Comparison of ENCODE assay signal across 22 cellular contexts in genomic region chr7:30150711-30151110, GRCh38. TPM values are rescaled to one million over a fixed set of nuclear protein-coding genes. Genes with fewer than 3 reads are reported as not detected.
A peak's percentile ranks its signal among the peaks of the same experiment; 100 is the strongest.
DNase-seq lines count a peak whose midpoint lies in the region; ATAC-seq, FAIRE-seq and TF ChIP-seq lines count a peak whose summit lies in the region.
"Had no signal": no experiment of that assay in that cellular context is flagged by ENCODE, and none has a peak within 500 bp of the region (broad histone marks: within the 10 kb centered on the region; RNA-seq: fewer than 3 reads in every experiment).

No MANE protein-coding gene starts in this region.

- H3K4me3 ChIP-seq in HepG2 (replicated peaks in 1 of 3; ENCODE audit: insufficient read depth in 1 of 3, low read depth in 2 of 3, low read length in 3 of 3) = no peak overlapping the region
- H3K4me3 ChIP-seq in right lobe of liver = no peak overlapping the region
- H3K4me3 ChIP-seq in K562 = no peak overlapping the region
- no peak overlapping the region for H3K4me3 ChIP-seq in dorsolateral prefrontal cortex
- H3K4me3 ChIP-seq in subcutaneous abdominal adipose tissue (ENCODE audit: low read depth in 1 of 5, low read length in 5 of 5) = no peak overlapping the region
- H3K4me3 ChIP-seq in GM23248 = no peak overlapping the region
- no peak overlapping the region for H3K4me3 ChIP-seq in lower lobe of right lung
- H3K4me3 ChIP-seq: A549 had no signal

- no peaks in the 10 kb centered on the region for H3K9me2 ChIP-seq in GM23248 (ENCODE audit: insufficient read depth)

- no peaks in the 10 kb centered on the region for H3F3A ChIP-seq in GM23248 (ENCODE audit: insufficient read depth)

- BruUV-seq in HepG2 (replicated peaks; lab: Mats Ljungman, UMichigan) (no TSS peak), K562 (replicated peaks; lab: Mats Ljungman, UMichigan) (no TSS peak)

- ATAC-seq in HepG2 = no peak
- no peak for ATAC-seq in right lobe of liver
- no peak for ATAC-seq in K562
- no peak for ATAC-seq in lower lobe of right lung
- ATAC-seq: A549; CD8-positive, alpha-beta T cell had no signal

- H2AFZ ChIP-seq in HepG2 (ENCODE audit: low read length) = no peak overlapping the region
- no peak overlapping the region for H2AFZ ChIP-seq in K562 (ENCODE audit: low read depth, low read length)
- no peak overlapping the region for H2AFZ ChIP-seq in GM23248

- H3K9me3 ChIP-seq in HepG2 (ENCODE audit: low read length) (no peaks in the 10 kb centered on the region), right lobe of liver (no peaks in the 10 kb centered on the region), K562 (replicated peaks; ENCODE audit: control insufficient read depth, insufficient read depth, low read depth, low read length) (no peaks in the 10 kb centered on the region), subcutaneous abdominal adipose tissue (ENCODE audit: control insufficient read depth in 5 of 5, low read length in 5 of 5) (no peaks in the 10 kb centered on the region), GM23248 (ENCODE audit: low read depth) (no peaks in the 10 kb centered on the region), lower lobe of right lung (no peaks in the 10 kb centered on the region)
- H3K9me3 ChIP-seq: A549, Caco-2 had no signal

- POLR2A ChIA-PET in HepG2 (lab: Yijun Ruan, JAX) = no interaction called here
- POLR2A ChIA-PET in K562 (lab: Yijun Ruan, JAX) = no interaction called here

- no peaks in the 10 kb centered on the region for H4K20me1 ChIP-seq in HepG2 (ENCODE audit: insufficient read depth, low read length)
- no peaks in the 10 kb centered on the region for H4K20me1 ChIP-seq in K562 (replicated peaks; ENCODE audit: control insufficient read depth, insufficient read depth, low read length)
- no peaks in the 10 kb centered on the region for H4K20me1 ChIP-seq in GM23248 (ENCODE audit: insufficient read depth)

- peaks cover 0 to 18% of the 10 kb centered on the region in 2 experiments; a peak in 1 of 5 replicates for H3K36me3 ChIP-seq in HepG2 (replicated peaks in 1 of 2; ENCODE audit: control insufficient read depth in 1 of 2, insufficient read depth in 2 of 2, low read length in 2 of 2)
- H3K36me3 ChIP-seq in right lobe of liver = no peaks in the 10 kb centered on the region
- H3K36me3 ChIP-seq in K562 (ENCODE audit: control insufficient read depth, insufficient read depth, low read length) = peaks cover 3% of the 10 kb centered on the region; the same call in 1 of the 3 replicates
- peaks cover 11 to 73% (median 63%) of the 10 kb centered on the region in 5 donors for H3K36me3 ChIP-seq in subcutaneous abdominal adipose tissue (ENCODE audit: control insufficient read depth in 5 of 5, insufficient read depth in 5 of 5, low read length in 5 of 5)
- no peaks in the 10 kb centered on the region; the same call in 1 of the 2 replicates for H3K36me3 ChIP-seq in GM23248 (ENCODE audit: low read depth)
- H3K36me3 ChIP-seq in lower lobe of right lung = peaks cover 29% of the 10 kb centered on the region

- H3K9me3 Mint-ChIP-seq in CD14-positive monocyte = no peaks in the 10 kb centered on the region
- H3K9me3 Mint-ChIP-seq: CD4-positive, alpha-beta T cell; CD8-positive, alpha-beta T cell had no signal

- no peak for DNase-seq in HepG2 (ENCODE audit: low spot score)
- no peak for DNase-seq in right lobe of liver
- DNase-seq in K562 (ENCODE audit: extremely low read depth in 1 of 4, low spot score in 3 of 4) = no peak
- DNase-seq in dorsolateral prefrontal cortex = no peak
- DNase-seq in CD14-positive monocyte (ENCODE audit: low spot score) = no peak
- DNase-seq in GM23248 = no peak
- DNase-seq in lower lobe of right lung = no peak
- DNase-seq: AML-193; Caco-2; Calu3; CD4-positive, alpha-beta T cell; CD8-positive, alpha-beta T cell; DMS79 treated with DMSO at 0.1 percent for 48 hours; GF-D8 had no signal

- no peaks in the 10 kb centered on the region for H3K27me3 Mint-ChIP-seq in CD14-positive monocyte (ENCODE audit: low read depth in 3 of 3)
- H3K27me3 Mint-ChIP-seq: B cell; CD4-positive, alpha-beta T cell had no signal

- TF ChIP-seq POLR2A in HepG2 (IDR thresholded peaks at IDR 0.05; ENCODE audit: insufficient read depth in 1 of 2, low read depth in 2 of 2, low read length in 2 of 2) = no peak
- TF ChIP-seq POLR2A in right lobe of liver (IDR thresholded peaks at IDR 0.05) = no peak
- TF ChIP-seq POLR2A in K562 (conservative IDR thresholded peaks at IDR 0.05) = no peak

- H3K79me2 ChIP-seq in HepG2 (ENCODE audit: insufficient read depth, low read length) (no peaks in the 10 kb centered on the region), K562 (ENCODE audit: control insufficient read depth, insufficient read depth, low read length) (no peaks in the 10 kb centered on the region), GM23248 (ENCODE audit: insufficient read depth) (peaks cover 27% of the 10 kb centered on the region; the same call in 1 of the 2 replicates)

- WGBS in HepG2 (ENCODE audit: low lambda C conversion rate) = 100% methylated on average over 7 of the region's 7 CpGs
- 94% methylated on average over 4 of the region's 7 CpGs for WGBS in right lobe of liver (ENCODE audit: insufficient coverage, low coverage, low lambda C conversion rate, missing lambda C conversion rate)
- 80% methylated on average over 7 of the region's 7 CpGs for WGBS in K562 (ENCODE audit: insufficient coverage, low coverage, missing lambda C conversion rate)
- 84 to 85% methylated on average over 7 of the region's 7 CpGs for WGBS in GM23248 (ENCODE audit: low coverage in 1 of 2, low lambda C conversion rate in 2 of 2, missing lambda C conversion rate in 2 of 2), 2 experiments

- H3K4me1 ChIP-seq in HepG2 (ENCODE audit: insufficient read depth, low read length) (peaks cover 7% of the 10 kb centered on the region; the same call in 1 of the 2 replicates), right lobe of liver (no peaks in the 10 kb centered on the region), K562 (replicated peaks in 1 of 2; ENCODE audit: control insufficient read depth in 2 of 2, insufficient read depth in 2 of 2, low read length in 2 of 2) (peaks cover 22 to 52% of the 10 kb centered on the region in 2 experiments; a peak in 4 of 5 replicates), subcutaneous abdominal adipose tissue (ENCODE audit: control insufficient read depth in 5 of 5, insufficient read depth in 5 of 5, low read length in 5 of 5) (peaks cover 0 to 33% (median 27%) of the 10 kb centered on the region in 5 donors), GM23248 (ENCODE audit: insufficient read depth) (no peaks in the 10 kb centered on the region), lower lobe of right lung (peaks cover 8% of the 10 kb centered on the region)
- H3K4me1 ChIP-seq: A549, Caco-2 had no signal

- in situ Hi-C loops in HepG2 (cut with HindIII; ENCODE audit: extremely low pct_ligation_motif_present, low pct_unique_long_range_greater_than_20kb) = no loop called here
- in situ Hi-C loops in K562 (cut with MboI) = no loop called here
- in situ Hi-C loops in GM23248 (cut with MboI) = loop anchor here (25.0 kb wide), 1 partner anchor 262 kb away; no protein-coding TSS in a partner anchor

- peaks cover 12% of the 10 kb centered on the region for H3K4me1 Mint-ChIP-seq in CD14-positive monocyte
- H3K4me1 Mint-ChIP-seq: B cell had no signal

- H3K27ac Mint-ChIP-seq in CD14-positive monocyte = no peak overlapping the region
- H3K27ac Mint-ChIP-seq: B cell; CD4-positive, alpha-beta T cell; CD8-positive, alpha-beta T cell had no signal

- H3K27ac ChIP-seq in HepG2 (ENCODE audit: extremely low read length, insufficient read depth, low read length) = no peak overlapping the region
- no peak overlapping the region for H3K27ac ChIP-seq in right lobe of liver
- no peak overlapping the region for H3K27ac ChIP-seq in K562 (ENCODE audit: extremely low read depth, low read depth, low read length)
- H3K27ac ChIP-seq in dorsolateral prefrontal cortex = peak overlapping the region in 37 of 59 donors; percentile 3 to 98 (median 38)
- peak overlapping the region; percentile 8 for H3K27ac ChIP-seq in subcutaneous abdominal adipose tissue (ENCODE audit: low read depth, low read length)
- H3K27ac ChIP-seq in GM23248 = no peak overlapping the region
- H3K27ac ChIP-seq in lower lobe of right lung = no peak overlapping the region
- H3K27ac ChIP-seq: 22Rv1, A549 had no signal

- H3K4me3 Mint-ChIP-seq in CD14-positive monocyte = no peak overlapping the region
- H3K4me3 Mint-ChIP-seq: B cell; CD4-positive, alpha-beta T cell; CD8-positive, alpha-beta T cell had no signal

- no peak for FAIRE-seq in HepG2 (lab: Jason Lieb, UNC)
- FAIRE-seq in K562 (lab: Jason Lieb, UNC) = no peak
- FAIRE-seq: A549, D721Med, G401.6, GM12891, GM19239 had no signal

- no peak for TF ChIP-seq CTCF in HepG2 (CRISPR knock-in tag; IDR thresholded peaks at IDR 0.05)
- TF ChIP-seq CTCF in right lobe of liver (IDR thresholded peaks at IDR 0.05) = no peak
- no peak for TF ChIP-seq CTCF in K562 (IDR thresholded peaks at IDR 0.05 in 2 of 3, conservative IDR thresholded peaks at IDR 0.05 in 1 of 3; ENCODE audit: insufficient read depth in 2 of 3, low read depth in 1 of 3, low read length in 3 of 3)
- no peak for TF ChIP-seq CTCF in dorsolateral prefrontal cortex (IDR thresholded peaks at IDR 0.05 in 54 of 56, conservative IDR thresholded peaks at IDR 0.05 in 2 of 56; ENCODE audit: low read depth in 1 of 56, partially characterized antibody in 56 of 56)
- TF ChIP-seq CTCF in CD14-positive monocyte (IDR thresholded peaks at IDR 0.05) = no peak
- TF ChIP-seq CTCF in lower lobe of right lung (IDR thresholded peaks at IDR 0.05) = no peak

- CTCF ChIA-PET in HepG2 (lab: Yijun Ruan, JAX; ENCODE audit: low intra/inter-chr PET ratio, low total read pairs) = no interaction called here
- CTCF ChIA-PET in K562 (lab: Yijun Ruan, JAX; ENCODE audit: low intra/inter-chr PET ratio) = no interaction called here

- H3K27me3 ChIP-seq in HepG2 (ENCODE audit: control insufficient read depth in 1 of 2, insufficient read depth in 2 of 2, low read length in 2 of 2) (no peaks in the 10 kb centered on the region), right lobe of liver (no peaks in the 10 kb centered on the region), K562 (ENCODE audit: control insufficient read depth in 2 of 2, insufficient read depth in 2 of 2, low read length in 2 of 2) (no peaks in the 10 kb centered on the region), dorsolateral prefrontal cortex (no peaks in the 10 kb centered on the region), subcutaneous abdominal adipose tissue (ENCODE audit: control insufficient read depth in 5 of 5, insufficient read depth in 4 of 5, low read length in 5 of 5) (no peaks in the 10 kb centered on the region), GM23248 (replicated peaks; ENCODE audit: insufficient read depth) (no peaks in the 10 kb centered on the region), lower lobe of right lung (ENCODE audit: low read depth) (no peaks in the 10 kb centered on the region)

- H3K9me1 ChIP-seq in K562 (ENCODE audit: control insufficient read depth, insufficient read depth, low read length) = no peaks in the 10 kb centered on the region

- TF ChIP-seq RAD21 in HepG2 (CRISPR knock-in tag; IDR thresholded peaks at IDR 0.05) (no peak), K562 (CRISPR knock-in tag; conservative IDR thresholded peaks at IDR 0.05 in 1 of 2, IDR thresholded peaks at IDR 0.05 in 1 of 2) (no peak)

- peaks cover 4 to 8% of the 10 kb centered on the region in 2 donors for H3K36me3 Mint-ChIP-seq in CD14-positive monocyte

- no peak for TF ChIP-seq EP300 in HepG2 (IDR thresholded peaks at IDR 0.05; ENCODE audit: low read depth in 2 of 2, low read length in 2 of 2)
- TF ChIP-seq EP300 in HepG2 (CRISPR knock-in tag; IDR thresholded peaks at IDR 0.05; ENCODE audit: borderline replicate concordance) = no peak
- no peak for TF ChIP-seq EP300 in K562 (IDR thresholded peaks at IDR 0.05; ENCODE audit: low read length)

- no peak overlapping the region for H3K4me2 ChIP-seq in HepG2 (ENCODE audit: low read depth, low read length)
- no peak overlapping the region for H3K4me2 ChIP-seq in K562 (ENCODE audit: insufficient read depth, low read length)
- H3K4me2 ChIP-seq in GM23248 (ENCODE audit: unreplicated experiment) = no peak overlapping the region
- H3K4me2 ChIP-seq: A549 had no signal

- H3K9ac ChIP-seq in HepG2 (ENCODE audit: insufficient read depth, low read depth, low read length) (no peak overlapping the region), K562 (ENCODE audit: insufficient read depth in 1 of 2, low read depth in 2 of 2, low read length in 2 of 2) (0 out of 4 replicates have a peak overlapping the region, but pooled peaks of 1 of the 2 experiments have one; percentile 31), subcutaneous abdominal adipose tissue (ENCODE audit: low read length in 5 of 5) (no peak overlapping the region), GM23248 (no peak overlapping the region)

- intact Hi-C loops in HepG2 (cut with micrococcal nuclease; ENCODE audit: unreplicated experiment) (no loop called here), right lobe of liver (cut with DNase I) (no loop called here), K562 (cut with micrococcal nuclease) (no loop called here), dorsolateral prefrontal cortex (cut with DNase I) (no loop called here), CD14-positive monocyte (cut with micrococcal nuclease) (no loop called here), lower lobe of right lung (cut with DNase I) (no loop called here)

RNA-seq across cellular contexts. Expression of gene MTURN, which starts 15.9 kb away (rescaled TPM):
- total RNA-seq in HepG2 (2016; rRNA removed; fragmentation: Illumina TruSeq; extraction: Trizol) (5.7 and 8.2 TPM in 2 replicates), right lobe of liver (1 to 10 TPM; 2.2 to 5.2 (median 2.9) TPM), K562 (2014; rRNA removed) (8.8 and 10.0 TPM in 2 replicates), K562 (2014; rRNA removed; fragmentation: Illumina TruSeq; extraction: Trizol) (6.4 and 7.8 TPM in 2 replicates), K562 (2015; rRNA removed; fragmentation: Illumina TruSeq; extraction: Trizol) (1.4 and 1.6 TPM in 2 replicates), K562 (2021) (5.0 and 7.7 TPM in 2 replicates), dorsolateral prefrontal cortex (1,000 to 10,000 TPM in 11 of 120 experiments, 100 to 1,000 TPM in 109; 338 to 1,341 (median 633) TPM), lower lobe of right lung (39.4 TPM)
- total RNA-seq in HepG2 (2016; cell fraction: cytosol; rRNA removed; fragmentation: Illumina TruSeq; extraction: Trizol; ENCODE audit: low read depth) = 15.1 and 17.4 TPM in 2 replicates
- 5.7 and 6.1 TPM in 2 replicates for total RNA-seq in HepG2 (2016; cell fraction: insoluble cytoplasmic fraction; rRNA removed; fragmentation: Illumina TruSeq; extraction: Trizol)
- 16.1 and 17.3 TPM in 2 replicates for total RNA-seq in HepG2 (2016; cell fraction: membrane; rRNA removed; fragmentation: Illumina TruSeq; extraction: Trizol)
- 5.2 and 6.6 TPM in 2 replicates for total RNA-seq in HepG2 (2016; cell fraction: nucleus; rRNA removed; fragmentation: Illumina TruSeq; extraction: Trizol)
- polyA plus RNA-seq in HepG2 (2011; rRNA removed) (7.2 and 7.9 TPM in 2 replicates), K562 (2011; rRNA removed) (9.2 and 14.8 TPM in 2 replicates), K562 (2014; fragmentation: Illumina TruSeq; extraction: Trizol) (5.3 TPM in 2 replicates), K562 (2014; fragmentation: Nextera tagmentation; extraction: Ambion mirVana) (1 to 10 TPM in 1 of 2 experiments, under 1 TPM in 1; 0.94 to 1.0 TPM), K562 (2014; rRNA removed) (6.5 and 8.0 TPM in 2 replicates), CD14-positive monocyte (1 to 10 TPM; 5.9 to 7.5 TPM), GM23248 (2016; fragmentation: Nextera tagmentation; extraction: Ambion mirVana) (15.6 and 15.9 TPM in 2 replicates)
- 4.0 and 5.1 TPM in 2 replicates for polyA plus RNA-seq in HepG2 (2011; cell fraction: cytosol; rRNA removed)
- 8.4 and 11.0 TPM in 2 replicates for polyA plus RNA-seq in HepG2 (2011; cell fraction: nucleus; rRNA removed)
- 4.8 and 6.5 TPM in 2 replicates for polyA plus RNA-seq in HepG2 (2012)
- 19.8 and 22.7 TPM in 2 replicates for polyA plus RNA-seq in HepG2 (2016; cell fraction: cytosol; fragmentation: Illumina TruSeq; extraction: Trizol; ENCODE audit: low read depth)
- polyA plus RNA-seq in HepG2 (2016; cell fraction: insoluble cytoplasmic fraction; fragmentation: Illumina TruSeq; extraction: Trizol; ENCODE audit: low read depth) = 6.6 TPM in 2 replicates
- polyA plus RNA-seq in HepG2 (2016; cell fraction: membrane; fragmentation: Illumina TruSeq; extraction: Trizol; ENCODE audit: low read depth) = 16.0 and 17.6 TPM in 2 replicates
- polyA plus RNA-seq in HepG2 (2016; cell fraction: nucleus; fragmentation: Illumina TruSeq; extraction: Trizol; ENCODE audit: insufficient read depth, low read depth) = 7.4 and 7.9 TPM in 2 replicates
- polyA minus RNA-seq in HepG2 (2011; rRNA and poly(A)+ RNA removed; ENCODE audit: low replicate concordance) = 4.1 TPM in 2 replicates
- polyA minus RNA-seq in HepG2 (2011; cell fraction: cytosol; rRNA and poly(A)+ RNA removed) = 1.8 and 4.4 TPM in 2 replicates
- polyA minus RNA-seq in HepG2 (2011; cell fraction: nucleus; rRNA and poly(A)+ RNA removed) = 12.1 and 12.6 TPM in 2 replicates
- 10.7 and 25.4 TPM in 2 replicates for total RNA-seq in K562 (2011; cell fraction: chromatin; rRNA removed; ENCODE audit: low replicate concordance)
- 8.7 and 10.9 TPM in 2 replicates for total RNA-seq in K562 (2011; cell fraction: nucleolus; rRNA removed)
- 20.8 and 31.9 TPM in 2 replicates for total RNA-seq in K562 (2011; cell fraction: nucleoplasm; rRNA removed)
- polyA plus RNA-seq in K562 (2011; cell fraction: cytosol; rRNA removed) = 5.6 and 7.0 TPM in 2 replicates
- polyA plus RNA-seq in K562 (2011; cell fraction: nucleus; rRNA removed) = 23.8 and 26.1 TPM in 2 replicates
- polyA plus RNA-seq in K562 (2012) = 3.4 and 5.4 TPM in 2 replicates
- 9.0 and 14.6 TPM in 2 replicates for polyA minus RNA-seq in K562 (2011; rRNA and poly(A)+ RNA removed)
- polyA minus RNA-seq in K562 (2011; cell fraction: cytosol; rRNA and poly(A)+ RNA removed) = 1.7 and 6.6 TPM in 2 replicates
- 7.0 and 9.3 TPM in 2 replicates for polyA minus RNA-seq in K562 (2011; cell fraction: nucleus; rRNA and poly(A)+ RNA removed)
- total RNA-seq in GM23248 (2014; rRNA removed; shearing (Covaris generic)) = 22.5 and 23.6 TPM in 2 replicates

Comparison
In these comparisons a context has a peak if more than half of its experiments do, and no peak if none do; other contexts are left out.
1. H3K27ac ChIP-seq: peak in dorsolateral prefrontal cortex (37 of 59) and subcutaneous abdominal adipose tissue (single experiment); none in HepG2 (single experiment), right lobe of liver (0 of 3), K562 (single experiment), GM23248 (single experiment) and lower lobe of right lung (single experiment).